10 cellular contexts compared by ENCODE assay signal in genomic region chr16:1708768-1709180, GRCh38. TPM values are rescaled to one million over a fixed set of nuclear protein-coding genes. Genes with fewer than 3 reads are reported as not detected.
DNase-seq lines count a peak whose midpoint lies in the region; ATAC-seq and TF ChIP-seq lines count a peak whose summit lies in the region.
"Had no signal": no experiment of that assay in that cellular context is flagged by ENCODE, and none has a peak within 500 bp of the region (broad histone marks: within the 10 kb centered on the region; RNA-seq: fewer than 3 reads in every experiment).

No MANE protein-coding gene starts in this region.

- ATAC-seq in T-cell (replicated peaks in 1 of 4) (no peak), upper lobe of right lung (no peak), HG03175 (IDR thresholded peaks at IDR 0.05; ENCODE audit: unreplicated experiment) (no peak)

- TF ChIP-seq POLR2A in erythroblast (IDR thresholded peaks at IDR 0.05; ENCODE audit: low read length) (no peak), stomach (IDR thresholded peaks at IDR 0.05) (no peak)

- H2AFZ ChIP-seq in osteoblast (ENCODE audit: low read length): no peak overlapping the region

- H3K4me3 Mint-ChIP-seq in T-cell: peak overlapping the region; percentile 37 to 99 (median 87)

- H3K27ac Mint-ChIP-seq in T-cell: peak overlapping the region in 1 of 2 donors; percentile 48

- WGBS in stomach, 5 donors: 60 to 77% (median 64%) methylated on average over 13 of the region's 13 CpGs

- H3K4me2 ChIP-seq in osteoblast (ENCODE audit: insufficient read depth, low read length): peak overlapping the region; percentile 91

- H3K36me3 ChIP-seq in osteoblast (ENCODE audit: insufficient read depth, low read length) (no peaks in the 10 kb centered on the region), upper lobe of right lung (no peaks in the 10 kb centered on the region), stomach (peaks cover 0 to 12% (median 3%) of the 10 kb centered on the region in 4 donors)

- peaks cover 47 to 57% (median 52%) of the 10 kb centered on the region in 3 donors for H3K4me1 Mint-ChIP-seq in T-cell

- DNase-seq in HT1080 (ENCODE audit: low read depth) (peak; percentile 92), T-cell (peak in 12 of 34 experiments; percentile 11 to 44 (median 22)), erythroblast (lab: John Stamatoyannopoulos, UW) (peak; percentile 88), osteoblast (ENCODE audit: insufficient read length, low spot score, missing footprints) (peak; percentile 92), upper lobe of right lung (no peak), NCI-H1048 (lab: John Stamatoyannopoulos, UW) (no peak), stomach (no peak)
- DNase-seq: esophagus squamous epithelium, H7 had no signal

- peaks cover 78% of the 10 kb centered on the region for H3K79me2 ChIP-seq in osteoblast (ENCODE audit: insufficient read depth, low read length)

- CTCF ChIA-PET in T-cell (lab: Charles Lee): interaction anchor here in 1 of 2 donors (0.6 to 1.2 kb wide), 4 partner anchors 12 to 98 kb away, joined by 3 to 8 read pairs (median 3); no protein-coding TSS in a partner anchor

- H3K4me3 ChIP-seq in osteoblast (ENCODE audit: insufficient read depth, low read length) (peak overlapping the region; percentile 10), upper lobe of right lung (no peak overlapping the region), stomach (peak overlapping the region in 1 of 4 donors; percentile 28)

- intact Hi-C loops in upper lobe of right lung (cut with DNase I): no loop called here
- intact Hi-C loops in stomach (cut with DNase I; ENCODE audit: low total_unique reads): no loop called here

- no peaks in the 10 kb centered on the region for H3K27me3 Mint-ChIP-seq in T-cell

- peak overlapping the region; percentile 54 for H3K27ac ChIP-seq in osteoblast (ENCODE audit: low read depth, low read length)
- no peak overlapping the region for H3K27ac ChIP-seq in upper lobe of right lung
- H3K27ac ChIP-seq in stomach: peak overlapping the region in 1 of 5 donors; percentile 4

- H3K27me3 ChIP-seq in osteoblast (ENCODE audit: insufficient read depth, low read length) (no peaks in the 10 kb centered on the region), upper lobe of right lung (no peaks in the 10 kb centered on the region), stomach (no peaks in the 10 kb centered on the region)
- H3K27me3 ChIP-seq: esophagus squamous epithelium had no signal

- H3K9me3 Mint-ChIP-seq in T-cell: no peaks in the 10 kb centered on the region

- no peaks in the 10 kb centered on the region for H3K36me3 Mint-ChIP-seq in T-cell

- H3K9me3 ChIP-seq in osteoblast (ENCODE audit: low read depth, low read length) (no peaks in the 10 kb centered on the region), upper lobe of right lung (no peaks in the 10 kb centered on the region), stomach (no peaks in the 10 kb centered on the region)
- H3K9me3 ChIP-seq: esophagus squamous epithelium had no signal

- H3K4me1 ChIP-seq in osteoblast (ENCODE audit: insufficient read depth, low read length) (peaks cover 35% of the 10 kb centered on the region), upper lobe of right lung (peaks cover 23% of the 10 kb centered on the region), stomach (peaks cover 20 to 75% (median 51%) of the 10 kb centered on the region in 4 donors)

- peaks cover 62% of the 10 kb centered on the region for H4K20me1 ChIP-seq in osteoblast (ENCODE audit: insufficient read depth, low read length)

- POLR2A ChIA-PET in T-cell (lab: Charles Lee): no interaction called here

- TF ChIP-seq CTCF in osteoblast (IDR thresholded peaks at IDR 0.05; ENCODE audit: extremely low read depth, low read depth, low read length) (no peak), upper lobe of right lung (IDR thresholded peaks at IDR 0.05) (no peak), stomach (IDR thresholded peaks at IDR 0.05) (no peak)

- no peak for TF ChIP-seq EP300 in stomach (IDR thresholded peaks at IDR 0.05)

RNA-seq across cellular contexts. Expression of gene MAPK8IP3, which starts 2.8 kb away (rescaled TPM):
- 24.4 and 27.4 TPM in 2 replicates for total RNA-seq in HT1080 (2014; rRNA removed; shearing (Covaris generic))
- polyA plus RNA-seq in HT1080 (2015; cell fraction: cytosol; rRNA removed): 14.5 and 15.7 TPM in 2 replicates
- polyA plus RNA-seq in HT1080 (2015; cell fraction: nucleus; rRNA removed): 396 and 436 TPM in 2 replicates
- total RNA-seq in T-cell (100 to 1,000 TPM; 216 to 309 (median 290) TPM), osteoblast (64.1 and 71.0 TPM in 2 replicates), upper lobe of right lung (77.3 TPM), stomach (100 to 1,000 TPM in 3 of 5 donors, 10 to 100 TPM in 2; 42.6 to 320 (median 133) TPM)
- polyA plus RNA-seq in stomach: 10 to 100 TPM; 10.1 to 38.9 (median 29.9) TPM

RNA-seq across cellular contexts. Expression of gene JPT2, which starts 30.7 kb away (rescaled TPM):
- total RNA-seq in HT1080 (2014; rRNA removed; shearing (Covaris generic)): 87.1 and 111 TPM in 2 replicates
- polyA plus RNA-seq in HT1080 (2015; cell fraction: cytosol; rRNA removed): 93.2 and 97.4 TPM in 2 replicates
- 63.7 and 71.6 TPM in 2 replicates for polyA plus RNA-seq in HT1080 (2015; cell fraction: nucleus; rRNA removed)
- 10 to 100 TPM; 13.8 to 51.1 (median 41.3) TPM for total RNA-seq in T-cell
- total RNA-seq in osteoblast: 22.8 and 26.2 TPM in 2 replicates
- total RNA-seq in upper lobe of right lung: 44.8 TPM
- total RNA-seq in stomach: 100 to 1,000 TPM in 1 of 5 donors, 10 to 100 TPM in 4; 13.4 to 118 (median 49.3) TPM
- 10 to 100 TPM; 24.3 to 34.4 (median 24.4) TPM for polyA plus RNA-seq in stomach

Comparison
In these comparisons a context has a peak if more than half of its experiments do, and no peak if none do; other contexts are left out.
1. DNase-seq: peak in HT1080 (single experiment), erythroblast (2 of 2) and osteoblast (single experiment); none in upper lobe of right lung (single experiment), NCI-H1048 (single experiment) and stomach (single experiment).